In genomic region chr11:73958521-73959141, GRCh38 we compare ENCODE assay signal across 17 cellular contexts. TPM values are rescaled to one million over a fixed set of nuclear protein-coding genes. Genes with fewer than 3 reads are reported as not detected.
DNase-seq lines count a peak whose midpoint lies in the region; ATAC-seq and TF ChIP-seq lines count a peak whose summit lies in the region.
"Had no signal": no experiment of that assay in that cellular context is flagged by ENCODE, and none has a peak within 500 bp of the region (broad histone marks: within the 10 kb centered on the region; RNA-seq: fewer than 3 reads in every experiment).

No MANE protein-coding gene starts in this region.

- H4K20me1 ChIP-seq in neural progenitor cell (ENCODE audit: low read depth), result no peaks in the 10 kb centered on the region

- peak overlapping the region; percentile 19 for H2AFZ ChIP-seq in neural progenitor cell (replicated peaks)

- TF ChIP-seq CTCF in CD14-positive monocyte (IDR thresholded peaks at IDR 0.05), result no peak
- no peak for TF ChIP-seq CTCF in endodermal cell (conservative IDR thresholded peaks at IDR 0.05)
- TF ChIP-seq CTCF in neural progenitor cell (IDR thresholded peaks at IDR 0.05), result no peak

- H3K27ac ChIP-seq in endodermal cell (ENCODE audit: low read depth, low read length) (no peak overlapping the region), neural progenitor cell (no peak overlapping the region)
- H3K27ac ChIP-seq: C4-2B had no signal

- H3K27me3 ChIP-seq in H7 (ENCODE audit: control insufficient read depth, insufficient read depth, low read length), result peaks cover 2% of the 10 kb centered on the region; the same call in 1 of the 2 replicates
- no peaks in the 10 kb centered on the region for H3K27me3 ChIP-seq in endodermal cell (ENCODE audit: control insufficient read depth, insufficient read depth, low read length, poor library complexity, severe bottlenecking)
- no peaks in the 10 kb centered on the region for H3K27me3 ChIP-seq in neural progenitor cell

- H3K4me3 Mint-ChIP-seq in CD14-positive monocyte, result no peak overlapping the region
- H3K4me3 Mint-ChIP-seq in endodermal cell, result no peak overlapping the region
- H3K4me3 Mint-ChIP-seq in neural progenitor cell, result peak overlapping the region; percentile 19

- H3K4me1 ChIP-seq in endodermal cell (ENCODE audit: control insufficient read depth, insufficient read depth, low read length) (no peaks in the 10 kb centered on the region), neural progenitor cell (peaks cover 6% of the 10 kb centered on the region)

- H3F3A ChIP-seq in neural progenitor cell (ENCODE audit: low read depth), result no peaks in the 10 kb centered on the region

- H3K9me3 ChIP-seq in endodermal cell (ENCODE audit: control insufficient read depth, low read length) (no peaks in the 10 kb centered on the region), neural progenitor cell (ENCODE audit: low read depth) (no peaks in the 10 kb centered on the region)

- H3K4me1 Mint-ChIP-seq in CD14-positive monocyte, result peaks cover 6% of the 10 kb centered on the region
- peaks cover 9% of the 10 kb centered on the region for H3K4me1 Mint-ChIP-seq in endodermal cell
- peaks cover 16% of the 10 kb centered on the region for H3K4me1 Mint-ChIP-seq in neural progenitor cell

- H3K36me3 Mint-ChIP-seq in CD14-positive monocyte (no peaks in the 10 kb centered on the region), endodermal cell (ENCODE audit: low read depth) (no peaks in the 10 kb centered on the region), neural progenitor cell (no peaks in the 10 kb centered on the region)

- H3K36me3 ChIP-seq in H7 (replicated peaks; ENCODE audit: control insufficient read depth, insufficient read depth, low read length) (no peaks in the 10 kb centered on the region), endodermal cell (ENCODE audit: control insufficient read depth, insufficient read depth, low read length) (no peaks in the 10 kb centered on the region), neural progenitor cell (no peaks in the 10 kb centered on the region)

- H3K9me3 Mint-ChIP-seq in CD14-positive monocyte (peaks cover 0 to 2% (median 0%) of the 10 kb centered on the region in 7 donors), endodermal cell (no peaks in the 10 kb centered on the region), neural progenitor cell (no peaks in the 10 kb centered on the region)

- WGBS in endodermal cell (ENCODE audit: insufficient coverage in 1 of 2, insufficient read length in 1 of 2), 2 experiments, result 89 to 90% methylated on average over 10 to 18 of the region's 18 CpGs

- H3K9ac ChIP-seq in endodermal cell (ENCODE audit: extremely low read depth, low read length, poor library complexity, severe bottlenecking) (no peak overlapping the region), neural progenitor cell (no peak overlapping the region)

- H3K27me3 Mint-ChIP-seq in CD14-positive monocyte (ENCODE audit: low read depth in 3 of 3) (peaks cover 17 to 28% (median 25%) of the 10 kb centered on the region in 3 donors), endodermal cell (ENCODE audit: insufficient read depth) (peaks cover 6% of the 10 kb centered on the region), neural progenitor cell (ENCODE audit: insufficient read depth, low read depth) (peaks cover 6% of the 10 kb centered on the region)

- no peaks in the 10 kb centered on the region for H3K79me2 ChIP-seq in neural progenitor cell (ENCODE audit: low read depth)

- peak overlapping the region in 1 of 7 donors; percentile 37 for H3K27ac Mint-ChIP-seq in CD14-positive monocyte
- H3K27ac Mint-ChIP-seq in endodermal cell, result no peak overlapping the region
- H3K27ac Mint-ChIP-seq in neural progenitor cell, result no peak overlapping the region

- H3K4me3 ChIP-seq in H7 (ENCODE audit: insufficient read depth, low read depth, low read length), result no peak overlapping the region
- no peak overlapping the region for H3K4me3 ChIP-seq in endodermal cell (ENCODE audit: low read length)
- no peak overlapping the region for H3K4me3 ChIP-seq in neural progenitor cell

- intact Hi-C loops in CD14-positive monocyte (cut with micrococcal nuclease), result no loop called here

- peak; percentile 18 for DNase-seq in CD14-positive monocyte (ENCODE audit: low spot score)
- DNase-seq in H7, result peak; percentile 40
- DNase-seq in endodermal cell, result peak; percentile 53
- no peak for DNase-seq in neural progenitor cell (ENCODE audit: low spot score)
- no peak for DNase-seq in activated CD4-positive, CD25-positive, alpha-beta regulatory T cell (lab: John Stamatoyannopoulos, UW)
- DNase-seq: DMS 273 treated with DMSO at 0.1 percent for 48 hours, KG1, NCI-H1105 treated with DMSO at 0.1 percent for 48 hours, NCI-H1694, NCI-H2107, NCI-H510A, NCI-H748 treated with DMSO at 0.1 percent for 48 hours, RPMI8226 had no signal

- H3K4me2 ChIP-seq in neural progenitor cell, result no peak overlapping the region

- ATAC-seq in GM18907 (IDR thresholded peaks at IDR 0.05; ENCODE audit: unreplicated experiment) (no peak), GM21381 (IDR thresholded peaks at IDR 0.05; ENCODE audit: unreplicated experiment) (no peak)
- ATAC-seq: HCT116 had no signal

RNA-seq across cellular contexts. Expression of gene DNAJB13, which starts 7.8 kb away (rescaled TPM):
- not detected for polyA plus RNA-seq in CD14-positive monocyte
- total RNA-seq in H7 (2014; rRNA removed; shearing (Covaris generic)), result not detected in 2 replicates
- total RNA-seq in endodermal cell (1 to 10 TPM in 1 of 2 donors, under 1 TPM in 1; 0.44 to 1.2 TPM), neural progenitor cell (ENCODE audit: low replicate concordance) (0.28 TPM in 1 of 2 replicates, not detected in the other)
- 0.43 TPM for polyA plus RNA-seq in endodermal cell (2013, experiment 1 of 2)
- 0.58 TPM for polyA plus RNA-seq in endodermal cell (2013, experiment 2 of 2)

RNA-seq across cellular contexts. Expression of gene UCP2, which starts 24.0 kb away (rescaled TPM):
- polyA plus RNA-seq in CD14-positive monocyte, result 100 to 1,000 TPM; 649 to 665 TPM
- total RNA-seq in H7 (2014; rRNA removed; shearing (Covaris generic)), result 32.4 and 43.6 TPM in 2 replicates
- 100 to 1,000 TPM; 140 to 202 TPM for total RNA-seq in endodermal cell
- 109 TPM for polyA plus RNA-seq in endodermal cell (2013, experiment 1 of 2)
- 103 TPM for polyA plus RNA-seq in endodermal cell (2013, experiment 2 of 2)
- 69.2 and 88.1 TPM in 2 replicates for total RNA-seq in neural progenitor cell (ENCODE audit: low replicate concordance)

RNA-seq across cellular contexts. Expression of gene UCP3, which starts 50.3 kb away (rescaled TPM):
- polyA plus RNA-seq in CD14-positive monocyte, result not detected
- 0.10 TPM in 1 of 2 replicates, not detected in the other for total RNA-seq in H7 (2014; rRNA removed; shearing (Covaris generic))
- total RNA-seq in endodermal cell (1 to 10 TPM; 1.9 to 3.5 TPM), neural progenitor cell (ENCODE audit: low replicate concordance) (1.5 TPM in 1 of 2 replicates, not detected in the other)
- polyA plus RNA-seq in endodermal cell (2013, experiment 1 of 2), result 0.61 TPM
- polyA plus RNA-seq in endodermal cell (2013, experiment 2 of 2), result 1.1 TPM

Comparison
In these comparisons a context has a peak if more than half of its experiments do, and no peak if none do; other contexts are left out.
1. DNase-seq: peak in CD14-positive monocyte (single experiment), H7 (single experiment) and endodermal cell (single experiment); none in neural progenitor cell (single experiment) and activated CD4-positive, CD25-positive, alpha-beta regulatory T cell (0 of 4).